8 cellular contexts compared by ENCODE assay signal in the genomic region with DNA sequence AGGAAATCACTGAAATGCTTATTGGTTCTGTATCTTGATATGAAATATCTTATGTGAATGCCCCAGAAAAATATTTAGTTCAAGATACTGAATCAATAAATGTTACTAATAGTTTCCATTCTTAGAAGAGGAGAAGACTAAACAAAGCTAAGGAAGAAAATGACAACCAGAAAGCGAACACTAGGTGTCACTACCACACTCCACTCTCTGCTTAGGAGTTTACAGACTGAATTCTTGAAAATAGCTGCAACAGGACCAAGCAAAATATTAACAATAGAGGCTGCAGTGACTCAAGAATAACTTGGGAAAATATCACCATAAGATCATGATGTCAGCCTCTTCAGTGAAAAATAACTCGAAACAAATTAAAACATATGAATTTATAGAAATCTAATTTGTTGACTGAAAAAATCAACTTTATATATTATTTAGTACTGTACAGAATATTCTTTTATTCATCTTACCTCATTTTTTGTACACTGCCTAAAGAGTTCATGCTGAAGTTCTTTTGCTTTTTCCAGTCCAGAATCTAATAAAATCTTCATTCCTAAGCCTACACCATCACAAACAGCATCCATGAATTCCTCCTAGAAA.
DNase-seq lines count a peak whose midpoint lies in the region; TF ChIP-seq lines count a peak whose summit lies in the region.

No MANE protein-coding gene starts in this region.

- H3K4me2 ChIP-seq in fibroblast of lung (ENCODE audit: extremely low read depth, insufficient read depth, low read length) = no peak overlapping the region

- H2AFZ ChIP-seq in fibroblast of lung (ENCODE audit: low read length) = no peak overlapping the region

- H3K27me3 ChIP-seq in fibroblast of lung (ENCODE audit: control insufficient read depth, insufficient read depth, low read length) (no peaks in the 10 kb centered on the region), MG63 (no peaks in the 10 kb centered on the region)

- no peaks in the 10 kb centered on the region for H4K20me1 ChIP-seq in fibroblast of lung (ENCODE audit: control insufficient read depth, extremely low read depth, insufficient read depth, low read length)

- H3K36me3 Mint-ChIP-seq in activated naive CD4-positive, alpha-beta T cell treated with anti-CD3 and anti-CD28 coated beads, Interleukin-2, amount 10 ng/mL, durations not matched to agents 7 days and 5 days = peaks cover 33% of the 10 kb centered on the region
- H3K36me3 Mint-ChIP-seq in progenitor cell of endocrine pancreas (ENCODE audit: insufficient read depth) = no peaks in the 10 kb centered on the region
- no peaks in the 10 kb centered on the region for H3K36me3 Mint-ChIP-seq in activated T-cell treated with anti-CD3 and anti-CD28 coated beads, Interleukin-2, amount 50 U/mL, for 24 hours (ENCODE audit: low read depth)

- H3K9ac ChIP-seq in fibroblast of lung (ENCODE audit: insufficient read depth, low read length) = no peak overlapping the region

- H3K4me1 Mint-ChIP-seq in activated naive CD4-positive, alpha-beta T cell treated with anti-CD3 and anti-CD28 coated beads, Interleukin-2, amount 10 ng/mL, durations not matched to agents 7 days and 5 days = peaks cover 12% of the 10 kb centered on the region
- no peaks in the 10 kb centered on the region for H3K4me1 Mint-ChIP-seq in progenitor cell of endocrine pancreas (ENCODE audit: low read depth)
- H3K4me1 Mint-ChIP-seq in activated T-cell treated with anti-CD3 and anti-CD28 coated beads, Interleukin-2, amount 50 U/mL, for 24 hours (ENCODE audit: low read depth) = peaks cover 7% of the 10 kb centered on the region

- no peak overlapping the region for H3K4me3 ChIP-seq in fibroblast of lung (replicated peaks in 1 of 4; ENCODE audit: control extremely low read depth in 1 of 4, insufficient read depth in 1 of 4, low read depth in 3 of 4, low read length in 4 of 4)
- no peak overlapping the region for H3K4me3 ChIP-seq in MG63

- TF ChIP-seq CTCF in fibroblast of lung (conservative IDR thresholded peaks at IDR 0.05 in 1 of 2, IDR thresholded peaks at IDR 0.05 in 1 of 2; ENCODE audit: low read depth in 1 of 2, low read length in 2 of 2) (peak; percentile 62 to 78), progenitor cell of endocrine pancreas (IDR thresholded peaks at IDR 0.05; ENCODE audit: unreplicated experiment) (peak; percentile 71)

- no peaks in the 10 kb centered on the region for H3K9me3 Mint-ChIP-seq in activated naive CD4-positive, alpha-beta T cell treated with anti-CD3 and anti-CD28 coated beads, Interleukin-2, amount 10 ng/mL, durations not matched to agents 7 days and 5 days
- no peaks in the 10 kb centered on the region for H3K9me3 Mint-ChIP-seq in progenitor cell of endocrine pancreas (ENCODE audit: low read depth)
- no peaks in the 10 kb centered on the region for H3K9me3 Mint-ChIP-seq in activated T-cell treated with anti-CD3 and anti-CD28 coated beads, Interleukin-2, amount 50 U/mL, for 24 hours

- CTCF ChIA-PET in activated naive CD4-positive, alpha-beta T cell treated with anti-CD3 and anti-CD28 coated beads, Interleukin-2, amount 10 ng/mL, durations not matched to agents 7 days and 5 days (lab: Charles Lee) = interaction anchor here (0.6 to 2.8 kb wide), 12 partner anchors 9 to 561 kb away, joined by 3 to 10 read pairs (median 6); no protein-coding TSS in a partner anchor

- no peaks in the 10 kb centered on the region for H3K4me1 ChIP-seq in fibroblast of lung (ENCODE audit: control insufficient read depth, extremely low read depth, insufficient read depth, low read length)

- DNase-seq in activated naive CD4-positive, alpha-beta T cell treated with anti-CD3 and anti-CD28 coated beads, Interleukin-2, amount 10 ng/mL, durations not matched to agents 7 days and 5 days = peak; percentile 30
- no peak for DNase-seq in activated naive CD4-positive, alpha-beta T cell treated with Interleukin-2 at 50 U/mL for 16 hours
- DNase-seq in HT-29 (ENCODE audit: low spot score) (peak; percentile 66), SKM-1 (lab: John Stamatoyannopoulos, UW; ENCODE audit: unreplicated experiment) (peak; percentile 74), fibroblast of lung (ENCODE audit: low read depth in 2 of 2) (peak; percentile 48 to 75), progenitor cell of endocrine pancreas (ENCODE audit: low spot score, unreplicated experiment) (no peak), MG63 (no peak)
- no peak for DNase-seq in activated T-cell treated with anti-CD3 and anti-CD28 coated beads, Interleukin-2, amount 50 U/mL, for 24 hours

- H3K27ac ChIP-seq in fibroblast of lung (ENCODE audit: insufficient read depth, low read length) = no peak overlapping the region

- no peaks in the 10 kb centered on the region for H3K27me3 Mint-ChIP-seq in activated naive CD4-positive, alpha-beta T cell treated with anti-CD3 and anti-CD28 coated beads, Interleukin-2, amount 10 ng/mL, durations not matched to agents 7 days and 5 days
- no peaks in the 10 kb centered on the region for H3K27me3 Mint-ChIP-seq in progenitor cell of endocrine pancreas
- no peaks in the 10 kb centered on the region for H3K27me3 Mint-ChIP-seq in activated T-cell treated with anti-CD3 and anti-CD28 coated beads, Interleukin-2, amount 50 U/mL, for 24 hours

- H3K4me3 Mint-ChIP-seq in activated naive CD4-positive, alpha-beta T cell treated with anti-CD3 and anti-CD28 coated beads, Interleukin-2, amount 10 ng/mL, durations not matched to agents 7 days and 5 days = no peak overlapping the region
- no peak overlapping the region for H3K4me3 Mint-ChIP-seq in progenitor cell of endocrine pancreas (ENCODE audit: low read depth)
- no peak overlapping the region for H3K4me3 Mint-ChIP-seq in activated T-cell treated with anti-CD3 and anti-CD28 coated beads, Interleukin-2, amount 50 U/mL, for 24 hours

- H3K9me3 ChIP-seq in fibroblast of lung (ENCODE audit: control insufficient read depth, insufficient read depth, low read depth, low read length) (no peaks in the 10 kb centered on the region), MG63 (no peaks in the 10 kb centered on the region)

- H3K36me3 ChIP-seq in fibroblast of lung (ENCODE audit: control insufficient read depth, insufficient read depth, low read length) (peaks cover 1% of the 10 kb centered on the region), MG63 (peaks cover 24% of the 10 kb centered on the region)

- no peaks in the 10 kb centered on the region for H3K79me2 ChIP-seq in fibroblast of lung (ENCODE audit: control insufficient read depth, insufficient read depth, low read length)

- no peak overlapping the region for H3K27ac Mint-ChIP-seq in activated naive CD4-positive, alpha-beta T cell treated with anti-CD3 and anti-CD28 coated beads, Interleukin-2, amount 10 ng/mL, durations not matched to agents 7 days and 5 days
- H3K27ac Mint-ChIP-seq in progenitor cell of endocrine pancreas = no peak overlapping the region
- no peak overlapping the region for H3K27ac Mint-ChIP-seq in activated T-cell treated with anti-CD3 and anti-CD28 coated beads, Interleukin-2, amount 50 U/mL, for 24 hours

Comparison
In these comparisons a context has a peak if more than half of its experiments do, and no peak if none do; other contexts are left out.
1. DNase-seq: peak in activated naive CD4-positive, alpha-beta T cell treated with anti-CD3 and anti-CD28 coated beads, Interleukin-2, amount 10 ng/mL, durations not matched to agents 7 days and 5 days (single experiment), HT-29 (single experiment), SKM-1 (single experiment) and fibroblast of lung (2 of 2); none in activated naive CD4-positive, alpha-beta T cell treated with Interleukin-2 at 50 U/mL for 16 hours (single experiment), progenitor cell of endocrine pancreas (single experiment), activated T-cell treated with anti-CD3 and anti-CD28 coated beads, Interleukin-2, amount 50 U/mL, for 24 hours (single experiment) and MG63 (single experiment).